24 cellular contexts compared by ENCODE assay signal in the genomic region with DNA sequence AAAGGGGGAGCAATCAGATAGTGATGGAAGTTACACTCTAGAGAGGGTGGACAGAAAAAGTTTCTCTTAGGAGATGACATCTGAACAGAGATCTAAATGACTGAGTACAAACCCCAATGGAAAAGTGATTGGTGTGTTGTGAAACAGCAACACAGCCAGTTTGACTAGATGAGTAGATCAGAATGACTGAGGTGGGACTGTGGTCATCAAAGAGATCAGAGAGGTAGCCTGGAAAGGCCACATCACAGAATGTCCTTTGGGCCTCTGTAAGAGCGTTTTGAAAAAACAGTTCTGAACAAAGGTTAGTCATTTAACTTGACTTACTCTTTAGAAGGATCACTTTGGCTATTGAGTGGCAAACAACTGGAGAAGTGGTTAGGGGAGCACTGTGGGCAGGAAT. TPM values are rescaled to one million over a fixed set of nuclear protein-coding genes. Genes with fewer than 3 reads are reported as not detected.
DNase-seq lines count a peak whose midpoint lies in the region; ATAC-seq lines count a peak whose summit lies in the region.
"Had no signal": no experiment of that assay in that cellular context is flagged by ENCODE, and none has a peak within 500 bp of the region (broad histone marks: within the 10 kb centered on the region; RNA-seq: fewer than 3 reads in every experiment).

No MANE protein-coding gene starts in this region.

- peak overlapping the region; percentile 8 to 47 for H3K27ac Mint-ChIP-seq in activated naive CD4-positive, alpha-beta T cell treated with anti-CD3 and anti-CD28 coated beads, Interleukin-2, amount 50 U/mL, for 72 hours
- H3K27ac Mint-ChIP-seq in activated T-helper 1 cell treated with anti-CD3 and anti-CD28 coated beads, Interleukin-12 subunit alpha, Interleukin-12 subunit beta, Interleukin-2, Interleukin-4 antibody, amounts not matched to agents 30 ng/mL and 10 ng/mL and 1 ng/mL, durations not matched to agents 14 hours and 24 hours and 36 hours = peak overlapping the region; percentile 34
- H3K27ac Mint-ChIP-seq in stimulated activated naive B cell treated with anti-CD40 and anti-IgM and Interleukin-4, amounts not matched to agents 10 μg/mL and 1 μg/mL and 100 μg/mL, for 72 hours = peak overlapping the region; percentile 32
- H3K27ac Mint-ChIP-seq: dendritic cell treated with granulocyte-macrophage colony-stimulating factor and Interleukin-4, amounts not matched to agents 40 ng/mL and 50 ng/mL, for 4 days; GM23338; memory B cell; type B pancreatic cell had no signal

- H3K79me1 ChIP-seq in mesendoderm (ENCODE audit: low read length) = peaks cover 2% of the 10 kb centered on the region

- H3K4me2 ChIP-seq in mesendoderm (ENCODE audit: low read length) = no peak overlapping the region
- H3K4me2 ChIP-seq: BLaER1 treated with 17β-estradiol and CSF1 and Interleukin-3, amounts not matched to agents 10 nM and 100 nM; GM23338 had no signal

- H3K9ac ChIP-seq in mesendoderm (ENCODE audit: low read length) = no peak overlapping the region
- H3K9ac ChIP-seq: BLaER1 treated with 17β-estradiol and CSF1 and Interleukin-3, amounts not matched to agents 10 nM and 100 nM had no signal

- H4K5ac ChIP-seq in mesendoderm (ENCODE audit: low read length) = no peak overlapping the region

- H3K27ac ChIP-seq in mesendoderm (ENCODE audit: low read depth, low read length) = no peak overlapping the region
- H3K27ac ChIP-seq: BLaER1 treated with 17β-estradiol and CSF1 and Interleukin-3, amounts not matched to agents 10 nM and 100 nM; ovary had no signal

- no peak overlapping the region for H3K56ac ChIP-seq in mesendoderm (ENCODE audit: low read length)

- peaks cover 7 to 18% of the 10 kb centered on the region in 2 donors for H3K9me3 Mint-ChIP-seq in activated naive CD4-positive, alpha-beta T cell treated with anti-CD3 and anti-CD28 coated beads, Interleukin-2, amount 50 U/mL, for 72 hours
- H3K9me3 Mint-ChIP-seq in activated T-helper 1 cell treated with anti-CD3 and anti-CD28 coated beads, Interleukin-12 subunit alpha, Interleukin-12 subunit beta, Interleukin-2, Interleukin-4 antibody, amounts not matched to agents 30 ng/mL and 10 ng/mL and 1 ng/mL, durations not matched to agents 14 hours and 24 hours and 36 hours = peaks cover 20% of the 10 kb centered on the region
- peaks cover 6 to 10% of the 10 kb centered on the region in 2 donors for H3K9me3 Mint-ChIP-seq in stimulated activated naive B cell treated with anti-CD40 and anti-IgM and Interleukin-4, amounts not matched to agents 10 μg/mL and 1 μg/mL and 100 μg/mL, for 72 hours

- no peaks in the 10 kb centered on the region for H3K4me1 ChIP-seq in mesendoderm (ENCODE audit: control insufficient read depth, low read depth, low read length)
- H3K4me1 ChIP-seq: BLaER1 treated with 17β-estradiol and CSF1 and Interleukin-3, amounts not matched to agents 10 nM and 100 nM had no signal

- H3K36me3 ChIP-seq in mesendoderm (ENCODE audit: control insufficient read depth, insufficient read depth, low read length) = no peaks in the 10 kb centered on the region
- H3K36me3 ChIP-seq: ovary had no signal

- no peaks in the 10 kb centered on the region for H3K27me3 ChIP-seq in mesendoderm (ENCODE audit: insufficient read depth, low read length, poor library complexity)
- H3K27me3 ChIP-seq: BLaER1 treated with 17β-estradiol and CSF1 and Interleukin-3, amounts not matched to agents 10 nM and 100 nM; ovary had no signal

- H3K18ac ChIP-seq in mesendoderm (ENCODE audit: low read length) = no peak overlapping the region

- no peak overlapping the region for H3K4me3 ChIP-seq in mesendoderm (ENCODE audit: low read length)
- H3K4me3 ChIP-seq: BLaER1 treated with 17β-estradiol and CSF1 and Interleukin-3, amounts not matched to agents 10 nM and 100 nM; GM23338; ovary had no signal

- peak; percentile 99 for ATAC-seq in activated naive CD4-positive, alpha-beta T cell treated with anti-CD3 and anti-CD28 coated beads, Interleukin-2, amount 50 U/mL, for 72 hours
- peak; percentile 89 for ATAC-seq in HG02610 (IDR thresholded peaks at IDR 0.05; ENCODE audit: unreplicated experiment)
- ATAC-seq in stimulated activated naive B cell treated with anti-CD40 and anti-IgM and Interleukin-4, amounts not matched to agents 10 μg/mL and 1 μg/mL and 100 μg/mL, for 72 hours (replicated peaks) = peak in 1 of 2 donors; percentile 33
- no peak for ATAC-seq in GM19324 (IDR thresholded peaks at IDR 0.05; ENCODE audit: low FRiP score, unreplicated experiment)
- ATAC-seq: esophagus mucosa, GM23338 had no signal

- DNase-seq in activated naive CD4-positive, alpha-beta T cell treated with anti-CD3 and anti-CD28 coated beads, Interleukin-2, amount 50 U/mL, for 72 hours (ENCODE audit: low spot score in 2 of 2) = peak in 1 of 2 donors; percentile 21
- no peak for DNase-seq in activated naive CD4-positive, alpha-beta T cell treated with Interleukin-2 at 50 U/mL for 16 hours
- DNase-seq in activated T-helper 1 cell treated with anti-CD3 and anti-CD28 coated beads, Interleukin-12 subunit alpha, Interleukin-12 subunit beta, Interleukin-2, Interleukin-4 antibody, amounts not matched to agents 30 ng/mL and 10 ng/mL and 1 ng/mL, durations not matched to agents 14 hours and 24 hours and 36 hours (ENCODE audit: low spot score) = no peak
- no peak for DNase-seq in stimulated activated naive B cell treated with anti-CD40 and anti-IgM and Interleukin-4, amounts not matched to agents 10 μg/mL and 1 μg/mL and 100 μg/mL, for 72 hours
- DNase-seq in mesendoderm = no peak
- DNase-seq: activated CD4-positive, CD25-positive, alpha-beta regulatory T cell; glutamatergic neuron; Kasumi-1; NCI-H1436; NCI-H2081; NCI-H2227 treated with DMSO at 0.1 percent for 48 hours; NCI-H526; ovary; substantia nigra; T-helper 1 cell had no signal

- no peaks in the 10 kb centered on the region for H3K79me2 ChIP-seq in mesendoderm (ENCODE audit: control insufficient read depth, insufficient read depth, low read length)

- no peak overlapping the region for H2BK15ac ChIP-seq in mesendoderm (replicated peaks; ENCODE audit: low read depth)

- no peak overlapping the region for H3K23ac ChIP-seq in mesendoderm (ENCODE audit: low read length)

- peak overlapping the region; percentile 11 for H3K4me3 Mint-ChIP-seq in activated T-helper 1 cell treated with anti-CD3 and anti-CD28 coated beads, Interleukin-12 subunit alpha, Interleukin-12 subunit beta, Interleukin-2, Interleukin-4 antibody, amounts not matched to agents 30 ng/mL and 10 ng/mL and 1 ng/mL, durations not matched to agents 14 hours and 24 hours and 36 hours
- H3K4me3 Mint-ChIP-seq in stimulated activated naive B cell treated with anti-CD40 and anti-IgM and Interleukin-4, amounts not matched to agents 10 μg/mL and 1 μg/mL and 100 μg/mL, for 72 hours = no peak overlapping the region
- H3K4me3 Mint-ChIP-seq: dendritic cell treated with granulocyte-macrophage colony-stimulating factor and Interleukin-4, amounts not matched to agents 40 ng/mL and 50 ng/mL, for 4 days; GM23338; memory B cell; neural crest cell; type B pancreatic cell had no signal

- no peak overlapping the region for H2BK120ac ChIP-seq in mesendoderm (ENCODE audit: low read depth, low read length)

- intact Hi-C loops in activated T-helper 1 cell treated with anti-CD3 and anti-CD28 coated beads, Interleukin-12 subunit alpha, Interleukin-12 subunit beta, Interleukin-2, Interleukin-4 antibody, amounts not matched to agents 30 ng/mL and 10 ng/mL and 1 ng/mL, durations not matched to agents 14 hours and 24 hours and 36 hours (cut with micrococcal nuclease) = loop anchor here (1.0 to 5.0 kb wide), 2 partner anchors 11 to 184 kb away; partner anchors contain the start of gene LRRC58

- H3K36me3 Mint-ChIP-seq in activated naive CD4-positive, alpha-beta T cell treated with anti-CD3 and anti-CD28 coated beads, Interleukin-2, amount 50 U/mL, for 72 hours = peaks cover 25 to 52% of the 10 kb centered on the region in 2 donors
- H3K36me3 Mint-ChIP-seq in activated T-helper 1 cell treated with anti-CD3 and anti-CD28 coated beads, Interleukin-12 subunit alpha, Interleukin-12 subunit beta, Interleukin-2, Interleukin-4 antibody, amounts not matched to agents 30 ng/mL and 10 ng/mL and 1 ng/mL, durations not matched to agents 14 hours and 24 hours and 36 hours (ENCODE audit: low read depth) = peaks cover 49% of the 10 kb centered on the region
- H3K36me3 Mint-ChIP-seq in stimulated activated naive B cell treated with anti-CD40 and anti-IgM and Interleukin-4, amounts not matched to agents 10 μg/mL and 1 μg/mL and 100 μg/mL, for 72 hours = peaks cover 36 to 50% of the 10 kb centered on the region in 2 donors

- no peak overlapping the region for H3K4ac ChIP-seq in mesendoderm (ENCODE audit: low read depth, low read length)

- H3K4me1 Mint-ChIP-seq in activated T-helper 1 cell treated with anti-CD3 and anti-CD28 coated beads, Interleukin-12 subunit alpha, Interleukin-12 subunit beta, Interleukin-2, Interleukin-4 antibody, amounts not matched to agents 30 ng/mL and 10 ng/mL and 1 ng/mL, durations not matched to agents 14 hours and 24 hours and 36 hours (ENCODE audit: low read depth) = peaks cover 22% of the 10 kb centered on the region
- peaks cover 11 to 20% of the 10 kb centered on the region in 2 donors for H3K4me1 Mint-ChIP-seq in stimulated activated naive B cell treated with anti-CD40 and anti-IgM and Interleukin-4, amounts not matched to agents 10 μg/mL and 1 μg/mL and 100 μg/mL, for 72 hours
- H3K4me1 Mint-ChIP-seq: GM23338 had no signal

- no peak overlapping the region for H2AK5ac ChIP-seq in mesendoderm (ENCODE audit: low read length)

- H3K27me3 Mint-ChIP-seq in activated T-helper 1 cell treated with anti-CD3 and anti-CD28 coated beads, Interleukin-12 subunit alpha, Interleukin-12 subunit beta, Interleukin-2, Interleukin-4 antibody, amounts not matched to agents 30 ng/mL and 10 ng/mL and 1 ng/mL, durations not matched to agents 14 hours and 24 hours and 36 hours (ENCODE audit: insufficient read depth) = no peaks in the 10 kb centered on the region
- no peaks in the 10 kb centered on the region for H3K27me3 Mint-ChIP-seq in stimulated activated naive B cell treated with anti-CD40 and anti-IgM and Interleukin-4, amounts not matched to agents 10 μg/mL and 1 μg/mL and 100 μg/mL, for 72 hours
- H3K27me3 Mint-ChIP-seq: dendritic cell treated with granulocyte-macrophage colony-stimulating factor and Interleukin-4, amounts not matched to agents 40 ng/mL and 50 ng/mL, for 4 days; memory B cell; type B pancreatic cell had no signal

- no peak overlapping the region for H4K8ac ChIP-seq in mesendoderm (ENCODE audit: low read depth, low read length)

- H2BK5ac ChIP-seq in mesendoderm (ENCODE audit: low read length) = no peak overlapping the region

- no CpG with 5 or more reads among the region's 1 CpG for WGBS in mesendoderm (ENCODE audit: extremely low coverage, insufficient coverage, low lambda C conversion rate)

RNA-seq across cellular contexts. Expression of gene LRRC58, which starts 10.6 kb away (rescaled TPM):
- total RNA-seq in activated naive CD4-positive, alpha-beta T cell treated with anti-CD3 and anti-CD28 coated beads, Interleukin-2, amount 50 U/mL, for 72 hours = 10 to 100 TPM; 22.4 to 23.7 TPM
- 26.9 and 27.4 TPM in 2 replicates for total RNA-seq in activated T-helper 1 cell treated with anti-CD3 and anti-CD28 coated beads, Interleukin-12 subunit alpha, Interleukin-12 subunit beta, Interleukin-2, Interleukin-4 antibody, amounts not matched to agents 30 ng/mL and 10 ng/mL and 1 ng/mL, durations not matched to agents 14 hours and 24 hours and 36 hours
- polyA plus RNA-seq in mesendoderm (2013, experiment 1 of 2) = 8.6 TPM
- polyA plus RNA-seq in mesendoderm (2013, experiment 2 of 2) = 8.9 TPM

RNA-seq across cellular contexts. Expression of gene GPR156, which starts 53.5 kb away (rescaled TPM):
- total RNA-seq in activated naive CD4-positive, alpha-beta T cell treated with anti-CD3 and anti-CD28 coated beads, Interleukin-2, amount 50 U/mL, for 72 hours = not detected
- 0.18 TPM in 1 of 2 replicates, not detected in the other for total RNA-seq in activated T-helper 1 cell treated with anti-CD3 and anti-CD28 coated beads, Interleukin-12 subunit alpha, Interleukin-12 subunit beta, Interleukin-2, Interleukin-4 antibody, amounts not matched to agents 30 ng/mL and 10 ng/mL and 1 ng/mL, durations not matched to agents 14 hours and 24 hours and 36 hours
- polyA plus RNA-seq in mesendoderm (2013, experiment 1 of 2) = 0.79 TPM
- polyA plus RNA-seq in mesendoderm (2013, experiment 2 of 2) = 0.78 TPM
